In genomic region chr7:142443614-142444013, GRCh38 we compare ENCODE assay signal across 21 cellular contexts.
DNase-seq lines count a peak whose midpoint lies in the region; ATAC-seq and TF ChIP-seq lines count a peak whose summit lies in the region.
"Had no signal": no experiment of that assay in that cellular context is flagged by ENCODE, and none has a peak within 500 bp of the region (broad histone marks: within the 10 kb centered on the region; RNA-seq: fewer than 3 reads in every experiment).

No MANE protein-coding gene starts in this region.

- H3K79me2 ChIP-seq in PC-3 (ENCODE audit: low read length): no peaks in the 10 kb centered on the region

- BruUV-seq in PC-3 (replicated peaks; lab: Mats Ljungman, UMichigan) (no TSS peak), A673 (replicated peaks; lab: Mats Ljungman, UMichigan) (no TSS peak)

- POLR2A ChIA-PET in activated CD8-positive, alpha-beta T cell treated with anti-CD3 and anti-CD28 coated beads, Interleukin-2, amount 10 ng/mL, durations not matched to agents 7 days and 5 days (lab: Charles Lee): interaction anchor here (0.7 kb wide), 1 partner anchor 353 kb away, joined by 3 read pairs; no protein-coding TSS in a partner anchor
- POLR2A ChIA-PET in activated CD8-positive, alpha-beta T cell treated with anti-CD3 and anti-CD28 coated beads for 36 hours (lab: Charles Lee): no interaction called here
- POLR2A ChIA-PET in PC-3 (lab: Charles Lee; ENCODE audit: unreplicated experiment): interaction anchor here (0.5 kb wide), 1 partner anchor 47 kb away, joined by 9 read pairs; no protein-coding TSS in a partner anchor
- POLR2A ChIA-PET in A673 (lab: Charles Lee; ENCODE audit: low non-redundant PET): no interaction called here

- peak; percentile 23 for ATAC-seq in activated CD8-positive, alpha-beta T cell treated with anti-CD3 and anti-CD28 coated beads, Interleukin-2, amount 10 ng/mL, durations not matched to agents 7 days and 5 days
- ATAC-seq in activated CD8-positive, alpha-beta T cell treated with anti-CD3 and anti-CD28 coated beads for 36 hours: no peak
- ATAC-seq in PC-3 (peak; percentile 78), upper lobe of right lung (peak; percentile 74), GM21390 (IDR thresholded peaks at IDR 0.05; ENCODE audit: unreplicated experiment) (no peak)
- ATAC-seq: gastroesophageal sphincter, left lung, right cardiac atrium had no signal

- peaks cover 39% of the 10 kb centered on the region for H3K4me1 Mint-ChIP-seq in activated CD8-positive, alpha-beta T cell treated with anti-CD3 and anti-CD28 coated beads, Interleukin-2, amount 10 ng/mL, durations not matched to agents 7 days and 5 days (ENCODE audit: low read depth)
- peaks cover 38% of the 10 kb centered on the region for H3K4me1 Mint-ChIP-seq in activated CD8-positive, alpha-beta T cell treated with anti-CD3 and anti-CD28 coated beads for 36 hours (ENCODE audit: low read depth)

- H3F3A ChIP-seq in PC-3 (ENCODE audit: low read length, unreplicated experiment): peaks cover 7% of the 10 kb centered on the region

- no peak overlapping the region for H3K4me3 Mint-ChIP-seq in activated CD8-positive, alpha-beta T cell treated with anti-CD3 and anti-CD28 coated beads, Interleukin-2, amount 10 ng/mL, durations not matched to agents 7 days and 5 days
- H3K4me3 Mint-ChIP-seq in activated CD8-positive, alpha-beta T cell treated with anti-CD3 and anti-CD28 coated beads for 36 hours: no peak overlapping the region
- H3K4me3 Mint-ChIP-seq: activated naive CD4-positive, alpha-beta T cell treated with anti-CD3 and anti-CD28 coated beads for 36 hours had no signal

- no peaks in the 10 kb centered on the region for H4K20me1 ChIP-seq in PC-3 (ENCODE audit: low read length)

- no peaks in the 10 kb centered on the region for H3K9me3 Mint-ChIP-seq in activated CD8-positive, alpha-beta T cell treated with anti-CD3 and anti-CD28 coated beads, Interleukin-2, amount 10 ng/mL, durations not matched to agents 7 days and 5 days (ENCODE audit: insufficient read depth)
- no peaks in the 10 kb centered on the region for H3K9me3 Mint-ChIP-seq in activated CD8-positive, alpha-beta T cell treated with anti-CD3 and anti-CD28 coated beads for 36 hours
- H3K9me3 Mint-ChIP-seq: activated naive CD4-positive, alpha-beta T cell treated with anti-CD3 and anti-CD28 coated beads for 36 hours had no signal

- H3K4me3 ChIP-seq in PC-3 (ENCODE audit: low read length): no peak overlapping the region
- H3K4me3 ChIP-seq in fibroblast of mammary gland (ENCODE audit: control insufficient read depth, low read depth, low read length): no peak overlapping the region
- H3K4me3 ChIP-seq in upper lobe of right lung: no peak overlapping the region
- H3K4me3 ChIP-seq in A673 (ENCODE audit: low read depth, low read length, poor library complexity, severe bottlenecking): no peak overlapping the region
- no peak overlapping the region for H3K4me3 ChIP-seq in H7 (ENCODE audit: insufficient read depth, low read depth, low read length)
- H3K4me3 ChIP-seq: gastroesophageal sphincter, left lung, tibial nerve had no signal

- CTCF ChIA-PET in activated CD8-positive, alpha-beta T cell treated with anti-CD3 and anti-CD28 coated beads, Interleukin-2, amount 10 ng/mL, durations not matched to agents 7 days and 5 days (lab: Charles Lee): interaction anchor here (0.7 to 3.4 kb wide), 9 partner anchors 11 to 367 kb away, joined by 3 to 27 read pairs (median 6); no protein-coding TSS in a partner anchor
- CTCF ChIA-PET in activated CD8-positive, alpha-beta T cell treated with anti-CD3 and anti-CD28 coated beads for 36 hours (lab: Charles Lee): interaction anchor here (0.7 to 3.1 kb wide), 5 partner anchors 16 to 64 kb away, joined by 3 to 21 read pairs (median 7); no protein-coding TSS in a partner anchor
- CTCF ChIA-PET in PC-3 (lab: Charles Lee) (interaction anchor here (0.9 to 1.5 kb wide), 2 partner anchors 16 to 35 kb away, joined by 4 to 6 read pairs; no protein-coding TSS in a partner anchor), A673 (lab: Charles Lee) (interaction anchor here (0.6 kb wide), 1 partner anchor 92 kb away, joined by 4 read pairs; no protein-coding TSS in a partner anchor)

- DNase-seq in activated CD8-positive, alpha-beta T cell treated with anti-CD3 and anti-CD28 coated beads, Interleukin-2, amount 10 ng/mL, durations not matched to agents 7 days and 5 days: no peak
- no peak for DNase-seq in activated CD8-positive, alpha-beta T cell treated with anti-CD3 and anti-CD28 coated beads for 36 hours
- DNase-seq in PC-3 (peak; percentile 64), fibroblast of mammary gland (ENCODE audit: low read depth) (peak; percentile 20), upper lobe of right lung (no peak), A673 (ENCODE audit: low spot score) (no peak), H7 (no peak)
- DNase-seq: activated CD4-positive, alpha-beta T cell treated with anti-CD3 and anti-CD28 coated beads, Interleukin-2, amount 50 U/mL, for 1 hour; activated naive CD4-positive, alpha-beta T cell treated with anti-CD3 and anti-CD28 coated beads for 36 hours; activated T-cell treated with anti-CD3 and anti-CD28 coated beads for 4 hours; CD4-positive, CD25-positive, alpha-beta regulatory T cell; DMS53; left lung; NCI-H1092; NCI-H2081; NCI-H524 treated with DMSO at 0.1 percent for 48 hours; right cardiac atrium; stimulated activated naive CD4-positive, alpha-beta T cell treated with Interleukin-2 at 50 U/mL for 16 hours had no signal

- no peaks in the 10 kb centered on the region for H3K9me2 ChIP-seq in PC-3 (replicated peaks; ENCODE audit: low read length)

- H3K9me3 ChIP-seq in PC-3 (ENCODE audit: low read length) (no peaks in the 10 kb centered on the region), upper lobe of right lung (no peaks in the 10 kb centered on the region), A673 (ENCODE audit: low read depth, low read length, poor library complexity, severe bottlenecking) (no peaks in the 10 kb centered on the region)
- H3K9me3 ChIP-seq: gastroesophageal sphincter, left lung, tibial nerve had no signal

- no peak overlapping the region for H2AFZ ChIP-seq in PC-3 (ENCODE audit: low read length)

- H3K27me3 ChIP-seq in PC-3 (ENCODE audit: low read length) (no peaks in the 10 kb centered on the region), upper lobe of right lung (no peaks in the 10 kb centered on the region), A673 (replicated peaks; ENCODE audit: insufficient read depth, low read depth, low read length, poor library complexity) (no peaks in the 10 kb centered on the region), H7 (ENCODE audit: control insufficient read depth, insufficient read depth, low read length) (no peaks in the 10 kb centered on the region)
- H3K27me3 ChIP-seq: left lung had no signal

- peaks cover 58% of the 10 kb centered on the region for H3K4me1 ChIP-seq in PC-3 (ENCODE audit: insufficient read depth, low read length)
- H3K4me1 ChIP-seq in upper lobe of right lung: peaks cover 10% of the 10 kb centered on the region
- peaks cover 6% of the 10 kb centered on the region for H3K4me1 ChIP-seq in A673 (ENCODE audit: insufficient read depth, low read length, poor library complexity, severe bottlenecking)
- H3K4me1 ChIP-seq: gastroesophageal sphincter, tibial nerve had no signal

- intact Hi-C loops in activated CD8-positive, alpha-beta T cell treated with anti-CD3 and anti-CD28 coated beads for 36 hours (cut with micrococcal nuclease): loop anchor here (10.0 kb wide), 1 partner anchor 361 kb away; no protein-coding TSS in a partner anchor
- intact Hi-C loops in PC-3 (cut with micrococcal nuclease): loop anchor here (5.0 kb wide), 1 partner anchor 56 kb away; no protein-coding TSS in a partner anchor
- intact Hi-C loops in upper lobe of right lung (cut with DNase I): no loop called here
- intact Hi-C loops in A673 (cut with micrococcal nuclease; ENCODE audit: unreplicated experiment): loop anchor here (5.0 kb wide), 1 partner anchor 39 kb away; no protein-coding TSS in a partner anchor

- H3K9ac ChIP-seq in PC-3 (ENCODE audit: low read length): no peak overlapping the region

- H3K27ac Mint-ChIP-seq in activated CD8-positive, alpha-beta T cell treated with anti-CD3 and anti-CD28 coated beads, Interleukin-2, amount 10 ng/mL, durations not matched to agents 7 days and 5 days: no peak overlapping the region
- no peak overlapping the region for H3K27ac Mint-ChIP-seq in activated CD8-positive, alpha-beta T cell treated with anti-CD3 and anti-CD28 coated beads for 36 hours
- H3K27ac Mint-ChIP-seq: activated naive CD4-positive, alpha-beta T cell treated with anti-CD3 and anti-CD28 coated beads for 36 hours had no signal

- TF ChIP-seq CTCF in activated CD8-positive, alpha-beta T cell treated with anti-CD3 and anti-CD28 coated beads for 36 hours (IDR thresholded peaks at IDR 0.05): no peak
- TF ChIP-seq CTCF in PC-3 (conservative IDR thresholded peaks at IDR 0.05; ENCODE audit: low read depth, low read length): no peak
- no peak for TF ChIP-seq CTCF in fibroblast of mammary gland (conservative IDR thresholded peaks at IDR 0.05; ENCODE audit: control insufficient read depth, insufficient read depth, low read depth, low read length)
- TF ChIP-seq CTCF in upper lobe of right lung (IDR thresholded peaks at IDR 0.05): no peak
- TF ChIP-seq CTCF in A673 (conservative IDR thresholded peaks at IDR 0.05; ENCODE audit: low read depth, low read length): no peak

- no peaks in the 10 kb centered on the region for H3K36me3 Mint-ChIP-seq in activated CD8-positive, alpha-beta T cell treated with anti-CD3 and anti-CD28 coated beads, Interleukin-2, amount 10 ng/mL, durations not matched to agents 7 days and 5 days (ENCODE audit: low read depth)
- no peaks in the 10 kb centered on the region for H3K36me3 Mint-ChIP-seq in activated CD8-positive, alpha-beta T cell treated with anti-CD3 and anti-CD28 coated beads for 36 hours (ENCODE audit: low read depth)

- H3K36me3 ChIP-seq in PC-3 (ENCODE audit: low read depth, low read length) (no peaks in the 10 kb centered on the region; the same call in 1 of the 2 replicates), upper lobe of right lung (no peaks in the 10 kb centered on the region), A673 (ENCODE audit: insufficient read depth, low read length, poor library complexity, severe bottlenecking) (no peaks in the 10 kb centered on the region), H7 (replicated peaks; ENCODE audit: control insufficient read depth, insufficient read depth, low read length) (no peaks in the 10 kb centered on the region)
- H3K36me3 ChIP-seq: gastroesophageal sphincter, left lung, tibial nerve had no signal

- H3K4me2 ChIP-seq in PC-3 (ENCODE audit: low read length): peak overlapping the region; percentile 59

- peaks cover 6% of the 10 kb centered on the region for H3K27me3 Mint-ChIP-seq in activated CD8-positive, alpha-beta T cell treated with anti-CD3 and anti-CD28 coated beads, Interleukin-2, amount 10 ng/mL, durations not matched to agents 7 days and 5 days (ENCODE audit: low read depth)
- H3K27me3 Mint-ChIP-seq in activated CD8-positive, alpha-beta T cell treated with anti-CD3 and anti-CD28 coated beads for 36 hours: no peaks in the 10 kb centered on the region

- H3K27ac ChIP-seq in PC-3 (ENCODE audit: low read length): no peak overlapping the region
- H3K27ac ChIP-seq in upper lobe of right lung: no peak overlapping the region
- no peak overlapping the region for H3K27ac ChIP-seq in A673 (ENCODE audit: low read depth, low read length, poor library complexity, severe bottlenecking)
- H3K27ac ChIP-seq: gastroesophageal sphincter, tibial nerve had no signal

Comparison
In these comparisons a context has a peak if more than half of its experiments do, and no peak if none do; other contexts are left out.
1. ATAC-seq: peak in activated CD8-positive, alpha-beta T cell treated with anti-CD3 and anti-CD28 coated beads, Interleukin-2, amount 10 ng/mL, durations not matched to agents 7 days and 5 days (single experiment), PC-3 (single experiment) and upper lobe of right lung (single experiment); none in activated CD8-positive, alpha-beta T cell treated with anti-CD3 and anti-CD28 coated beads for 36 hours (single experiment) and GM21390 (single experiment).
2. POLR2A ChIA-PET loops: an anchor here in activated CD8-positive, alpha-beta T cell treated with anti-CD3 and anti-CD28 coated beads, Interleukin-2, amount 10 ng/mL, durations not matched to agents 7 days and 5 days (0.7 kb wide) and PC-3 (0.5 kb wide); none called in activated CD8-positive, alpha-beta T cell treated with anti-CD3 and anti-CD28 coated beads for 36 hours and A673.
3. DNase-seq: peak in PC-3 (single experiment) and fibroblast of mammary gland (single experiment); none in activated CD8-positive, alpha-beta T cell treated with anti-CD3 and anti-CD28 coated beads, Interleukin-2, amount 10 ng/mL, durations not matched to agents 7 days and 5 days (single experiment), activated CD8-positive, alpha-beta T cell treated with anti-CD3 and anti-CD28 coated beads for 36 hours (single experiment), upper lobe of right lung (single experiment), A673 (single experiment) and H7 (single experiment).